In the genomic region with DNA sequence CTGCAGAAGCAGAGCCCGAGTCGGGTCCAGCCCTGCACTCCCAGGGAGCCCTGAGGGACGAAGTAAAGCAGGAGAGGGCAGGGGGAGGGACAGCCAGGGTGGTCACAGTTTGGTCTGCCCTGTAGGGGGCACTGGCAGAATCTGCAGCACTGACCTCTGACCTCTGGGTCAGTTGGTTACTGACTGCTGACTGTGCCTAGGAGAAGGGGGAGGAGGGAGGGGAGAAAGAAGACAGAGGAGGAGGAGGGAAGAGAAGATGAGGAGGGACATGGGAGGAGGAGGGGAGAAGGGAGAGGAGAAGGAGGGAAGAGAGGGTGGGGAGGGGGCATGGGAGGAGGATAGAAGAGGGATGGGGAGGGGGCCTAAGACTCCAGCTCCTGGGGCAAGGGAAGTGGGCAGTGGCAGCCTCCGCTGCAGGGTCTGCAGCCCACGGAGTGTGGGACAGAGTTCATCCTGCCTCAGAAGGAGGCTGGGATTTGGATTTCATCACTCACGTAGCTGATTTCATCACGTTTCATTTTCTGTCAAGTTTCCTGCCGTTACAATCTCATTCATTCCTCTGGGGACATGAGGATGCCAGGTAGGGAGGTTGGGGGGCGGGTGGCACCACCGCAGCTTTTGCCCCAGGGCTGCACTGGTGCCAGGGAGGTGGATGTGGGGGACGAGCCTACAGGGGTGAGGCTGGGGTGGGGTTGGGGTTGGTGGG, we compare ENCODE assay signal across 15 cellular contexts. TPM values are rescaled to one million over a fixed set of nuclear protein-coding genes. Genes with fewer than 3 reads are reported as not detected.
A peak's percentile ranks its signal among the peaks of the same experiment; 100 is the strongest.
DNase-seq lines count a peak whose midpoint lies in the region; ATAC-seq and TF ChIP-seq lines count a peak whose summit lies in the region.
"Had no signal": no experiment of that assay in that cellular context is flagged by ENCODE, and none has a peak within 500 bp of the region (broad histone marks: within the 10 kb centered on the region; RNA-seq: fewer than 3 reads in every experiment).

No MANE protein-coding gene starts in this region.

- peak overlapping the region; percentile 55; the same call in 1 of the 2 replicates for H4K5ac ChIP-seq in IMR-90 (ENCODE audit: low read depth, low read length)

- no peaks in the 10 kb centered on the region for H3K36me3 ChIP-seq in Caco-2 (ENCODE audit: control insufficient read depth, insufficient read depth, low read length)
- H3K36me3 ChIP-seq in IMR-90 (ENCODE audit: control insufficient read depth, insufficient read depth, low read length): no peaks in the 10 kb centered on the region
- no peaks in the 10 kb centered on the region for H3K36me3 ChIP-seq in effector memory CD4-positive, alpha-beta T cell (ENCODE audit: control insufficient read depth, insufficient read depth, low read length)
- H3K36me3 ChIP-seq: heart left ventricle, spleen had no signal

- H3K56ac ChIP-seq in IMR-90 (ENCODE audit: extremely low read depth, insufficient read depth, low read length): 0 out of 2 replicates have a peak overlapping the region, but pooled peaks have one; percentile 10

- ATAC-seq in IMR-90 (ENCODE audit: low read depth) (peak; percentile 18; the same call in 1 of the 2 replicates), GM18498 (IDR thresholded peaks at IDR 0.05; ENCODE audit: unreplicated experiment) (no peak), HG03025 (IDR thresholded peaks at IDR 0.05; ENCODE audit: low FRiP score, unreplicated experiment) (no peak)
- ATAC-seq: heart left ventricle, mucosa of descending colon had no signal

- peaks cover 3 to 17% of the 10 kb centered on the region in 2 experiments; a peak in 2 of 4 replicates for H3K79me1 ChIP-seq in IMR-90 (ENCODE audit: low read depth in 1 of 2, low read length in 2 of 2)

- peak overlapping the region; percentile 43; the same call in 1 of the 2 replicates for H3K14ac ChIP-seq in IMR-90 (replicated peaks; ENCODE audit: low read depth, low read length)

- peaks cover 9% of the 10 kb centered on the region; the same call in 1 of the 2 replicates for H4K20me1 ChIP-seq in IMR-90 (ENCODE audit: insufficient read depth, low read length)

- BruUV-seq in Caco-2 (replicated peaks; lab: Mats Ljungman, UMichigan) (no TSS peak), IMR-90 (replicated peaks; lab: Mats Ljungman, UMichigan) (no TSS peak)

- H3K36me3 Mint-ChIP-seq in Caco-2 (ENCODE audit: insufficient read depth, unreplicated experiment) (no peaks in the 10 kb centered on the region), glutamatergic neuron (ENCODE audit: unreplicated experiment) (no peaks in the 10 kb centered on the region)

- peak overlapping the region; percentile 84 for H2BK120ac ChIP-seq in IMR-90 (ENCODE audit: low read depth, low read length)

- H3K4ac ChIP-seq in IMR-90 (ENCODE audit: low read depth, low read length): peak overlapping the region; percentile 93

- WGBS in IMR-90 (ENCODE audit: extremely low coverage in 2 of 2, insufficient read length in 1 of 2), 2 experiments: 55% methylated on average over 2 of the region's 11 CpGs; no CpG with 5 or more reads in 1 of the 2 experiments

- TF ChIP-seq POLR2A in IMR-90 (IDR thresholded peaks at IDR 0.05; ENCODE audit: low read depth, low read length): no peak

- no peak for TF ChIP-seq RAD21 in IMR-90 (IDR thresholded peaks at IDR 0.05; ENCODE audit: low read length)

- H3K4me3 Mint-ChIP-seq in Caco-2 (ENCODE audit: unreplicated experiment) (no peak overlapping the region), glutamatergic neuron (ENCODE audit: unreplicated experiment) (no peak overlapping the region)

- peak overlapping the region; percentile 45; the same call in 1 of the 2 replicates for H3K18ac ChIP-seq in IMR-90 (ENCODE audit: low read depth, low read length)

- peak overlapping the region; percentile 13 for H3K27ac ChIP-seq in IMR-90 (ENCODE audit: insufficient read depth, low read length)
- no peak overlapping the region for H3K27ac ChIP-seq in effector memory CD4-positive, alpha-beta T cell (ENCODE audit: insufficient read depth, low read length, poor library complexity, severe bottlenecking)
- H3K27ac ChIP-seq: heart left ventricle, spleen had no signal

- H2BK5ac ChIP-seq in IMR-90 (ENCODE audit: low read depth, low read length, poor library complexity, severe bottlenecking): peak overlapping the region; percentile 1

- TF ChIP-seq CTCF in Caco-2 (IDR thresholded peaks at IDR 0.05; ENCODE audit: insufficient read depth in 1 of 2, low read depth in 1 of 2, low read length in 1 of 2, severe bottlenecking in 1 of 2, unreplicated experiment in 1 of 2): no peak
- no peak for TF ChIP-seq CTCF in IMR-90 (conservative IDR thresholded peaks at IDR 0.05; ENCODE audit: low read depth, low read length)
- peak; percentile 22 for TF ChIP-seq CTCF in glutamatergic neuron (IDR thresholded peaks at IDR 0.05; ENCODE audit: partially characterized antibody, unreplicated experiment)

- H3K9me3 Mint-ChIP-seq in Caco-2 (ENCODE audit: unreplicated experiment): no peaks in the 10 kb centered on the region
- H3K9me3 Mint-ChIP-seq in glutamatergic neuron (ENCODE audit: unreplicated experiment): peaks cover 2% of the 10 kb centered on the region

- peak overlapping the region; percentile 60; the same call in 2 of the 3 replicates for H2BK15ac ChIP-seq in IMR-90 (ENCODE audit: low read depth, low read length)

- intact Hi-C loops in Caco-2 (cut with micrococcal nuclease; ENCODE audit: unreplicated experiment): loop anchor here (2.0 to 5.0 kb wide), 2 partner anchors 41 to 50 kb away; no protein-coding TSS in a partner anchor
- intact Hi-C loops in IMR-90 (cut with micrococcal nuclease): no loop called here

- in situ Hi-C loops in IMR-90 (cut with MboI; ENCODE audit: low sequenced_read_pairs): no loop called here

- H3K4me3 ChIP-seq in Caco-2 (ENCODE audit: low read depth, low read length) (no peak overlapping the region), IMR-90 (ENCODE audit: insufficient read depth, low read depth, low read length) (no peak overlapping the region)
- no peak overlapping the region for H3K4me3 ChIP-seq in effector memory CD4-positive, alpha-beta T cell (ENCODE audit: insufficient read depth, low read depth, low read length, poor library complexity, severe bottlenecking)
- H3K4me3 ChIP-seq: heart left ventricle, mucosa of descending colon, spleen had no signal

- peak overlapping the region; percentile 94 for H2AK5ac ChIP-seq in IMR-90 (ENCODE audit: low read depth, low read length)

- H2AK9ac ChIP-seq in IMR-90 (replicated peaks; ENCODE audit: low read depth, low read length, poor library complexity): peak overlapping the region; percentile 4

- H3K27me3 Mint-ChIP-seq in Caco-2 (ENCODE audit: insufficient read depth, unreplicated experiment) (no peaks in the 10 kb centered on the region), glutamatergic neuron (ENCODE audit: unreplicated experiment) (peaks cover 2% of the 10 kb centered on the region)

- peak overlapping the region; percentile 43 to 90; a peak in 3 of 4 replicates for H4K8ac ChIP-seq in IMR-90 (ENCODE audit: low read depth in 2 of 2, low read length in 2 of 2)

- peak overlapping the region; percentile 26; the same call in 1 of the 2 replicates for H3K4me2 ChIP-seq in IMR-90 (ENCODE audit: low read depth, low read length)

- H3K27me3 ChIP-seq in Caco-2 (replicated peaks; ENCODE audit: control insufficient read depth, insufficient read depth, low read length): no peaks in the 10 kb centered on the region
- no peaks in the 10 kb centered on the region; the same call in 1 of the 2 replicates for H3K27me3 ChIP-seq in IMR-90 (ENCODE audit: control insufficient read depth, insufficient read depth, low read length)
- no peaks in the 10 kb centered on the region for H3K27me3 ChIP-seq in effector memory CD4-positive, alpha-beta T cell (replicated peaks; ENCODE audit: control insufficient read depth, insufficient read depth, low read length, poor library complexity, severe bottlenecking)
- H3K27me3 ChIP-seq: heart left ventricle had no signal

- no peaks in the 10 kb centered on the region; the same call in 1 of the 2 replicates for H3K4me1 ChIP-seq in Caco-2
- H3K4me1 ChIP-seq in IMR-90 (ENCODE audit: control insufficient read depth, insufficient read depth, low read length): peaks cover 34% of the 10 kb centered on the region
- no peaks in the 10 kb centered on the region for H3K4me1 ChIP-seq in effector memory CD4-positive, alpha-beta T cell (ENCODE audit: control insufficient read depth, insufficient read depth, low read length, poor library complexity, severe bottlenecking)

- peak overlapping the region; percentile 66 for H3K27ac Mint-ChIP-seq in Caco-2 (ENCODE audit: unreplicated experiment)
- no peak overlapping the region for H3K27ac Mint-ChIP-seq in glutamatergic neuron (ENCODE audit: unreplicated experiment)

- H4K91ac ChIP-seq in IMR-90 (ENCODE audit: insufficient read depth, low read depth, low read length): peak overlapping the region; percentile 95

- no peaks in the 10 kb centered on the region for H3K9me3 ChIP-seq in Caco-2
- no peaks in the 10 kb centered on the region for H3K9me3 ChIP-seq in IMR-90 (ENCODE audit: control insufficient read depth, insufficient read depth, low read length)
- H3K9me3 ChIP-seq in effector memory CD4-positive, alpha-beta T cell (ENCODE audit: control insufficient read depth, low read length): no peaks in the 10 kb centered on the region
- H3K9me3 ChIP-seq: heart left ventricle, mucosa of descending colon, spleen had no signal

- dilution Hi-C loops in IMR-90 (cut with HindIII; ENCODE audit: low sequenced_read_pairs, unreplicated experiment): no loop called here

- H2BK20ac ChIP-seq in IMR-90 (ENCODE audit: low read depth, low read length): peak overlapping the region; percentile 61

- H2AFZ ChIP-seq in IMR-90 (replicated peaks; ENCODE audit: low read length, poor library complexity): peak overlapping the region; percentile 0

- peaks cover 7% of the 10 kb centered on the region for H3K4me1 Mint-ChIP-seq in Caco-2 (ENCODE audit: low read depth, unreplicated experiment)
- peaks cover 30% of the 10 kb centered on the region for H3K4me1 Mint-ChIP-seq in glutamatergic neuron (ENCODE audit: low read depth, unreplicated experiment)

- H3K23ac ChIP-seq in IMR-90 (ENCODE audit: low read depth, low read length): no peak overlapping the region

- POLR2A ChIA-PET in Caco-2 (lab: Charles Lee) (interaction anchor here (0.5 kb wide), 1 partner anchor 74 kb away, joined by 3 read pairs; no protein-coding TSS in a partner anchor), IMR-90 (lab: Charles Lee; ENCODE audit: unreplicated experiment) (no interaction called here)

- CTCF ChIA-PET in Caco-2 (lab: Charles Lee) (interaction anchor here (0.5 kb wide), 1 partner anchor 52 kb away, joined by 3 read pairs; no protein-coding TSS in a partner anchor), IMR-90 (lab: Yijun Ruan, JAX) (no interaction called here)

- peaks cover 14% of the 10 kb centered on the region for H3K9me1 ChIP-seq in IMR-90 (ENCODE audit: insufficient read depth, low read length)

- H3K9ac ChIP-seq in IMR-90 (ENCODE audit: low read depth, low read length): 0 out of 2 replicates have a peak overlapping the region, but pooled peaks have one; percentile 32

- DNase-seq in Caco-2 (peak in 1 of 2 experiments; percentile 46), IMR-90 (peak; percentile 43), SKM-1 treated with dmso at 0.1 percent for 144 hours (lab: John Stamatoyannopoulos, UW; ENCODE audit: unreplicated experiment) (peak; percentile 65), glutamatergic neuron (no peak), NCI-H1930 (lab: John Stamatoyannopoulos, UW) (no peak)
- DNase-seq in effector memory CD4-positive, alpha-beta T cell: no peak
- DNase-seq: activated CD4-positive, alpha-beta T cell treated with anti-CD3 and anti-CD28 coated beads, Interleukin-2, amount 50 U/mL, for 1 hour; anterior cingulate cortex; DMS79 treated with DMSO at 0.1 percent for 48 hours; heart left ventricle; mucosa of descending colon; spleen; stimulated activated naive CD4-positive, alpha-beta T cell had no signal

RNA-seq across cellular contexts. Expression of gene FLRT1, which starts 55.2 kb away (rescaled TPM):
- total RNA-seq in Caco-2 (2022) (0.14 and 0.39 TPM in 2 replicates), IMR-90 (2012; rRNA removed) (under 0.01 TPM in 2 replicates), glutamatergic neuron (ENCODE audit: unreplicated experiment) (3.7 TPM)
- 0.07 TPM in 1 of 2 replicates, not detected in the other for polyA plus RNA-seq in IMR-90 (2012; rRNA removed)
- 0.08 TPM in 1 of 2 replicates, not detected in the other for polyA plus RNA-seq in IMR-90 (2012; cell fraction: cytosol; rRNA removed)
- polyA plus RNA-seq in IMR-90 (2012; cell fraction: nucleus; rRNA removed; ENCODE audit: low replicate concordance): 0.02 and 0.05 TPM in 2 replicates

Comparison
In these comparisons a context has a peak if more than half of its experiments do, and no peak if none do; other contexts are left out.
1. DNase-seq: peak in IMR-90 (single experiment) and SKM-1 treated with dmso at 0.1 percent for 144 hours (single experiment); none in glutamatergic neuron (single experiment), effector memory CD4-positive, alpha-beta T cell (0 of 3) and NCI-H1930 (0 of 2).